ENCODE assay signal across 12 cellular contexts in the genomic region with DNA sequence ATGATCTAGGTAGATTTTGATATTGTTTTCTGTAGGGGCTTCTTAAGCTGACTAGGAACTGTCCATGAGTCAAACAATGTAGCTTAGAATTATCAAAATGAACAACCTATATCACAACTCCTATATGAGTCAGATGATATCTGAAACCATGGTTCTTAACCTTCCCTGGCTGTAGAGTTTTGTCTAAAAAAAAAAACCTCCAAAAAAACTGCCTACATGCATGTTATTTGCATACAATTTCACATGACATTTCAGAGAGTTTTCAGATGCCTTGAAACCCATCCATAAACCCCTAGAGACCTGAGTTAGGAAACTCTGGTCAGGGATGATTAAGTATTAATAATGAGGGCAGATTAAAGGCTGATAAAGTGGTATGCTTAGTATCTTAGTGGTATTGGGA.
DNase-seq lines count a peak whose midpoint lies in the region; ATAC-seq and TF ChIP-seq lines count a peak whose summit lies in the region.
"Had no signal": no experiment of that assay in that cellular context is flagged by ENCODE, and none has a peak within 500 bp of the region (broad histone marks: within the 10 kb centered on the region; RNA-seq: fewer than 3 reads in every experiment).

No MANE protein-coding gene starts in this region.

- no peak for DNase-seq in activated CD4-positive, CD25-positive, alpha-beta regulatory T cell (lab: John Stamatoyannopoulos, UW)
- DNase-seq in stimulated activated effector memory CD8-positive, alpha-beta T cell treated with anti-CD3 and anti-CD28 coated beads, Interleukin-12 subunit alpha, Interleukin-12 subunit beta, amount 100 ng/mL, for 72 hours (ENCODE audit: low spot score in 2 of 2) = no peak
- DNase-seq in neural progenitor cell (ENCODE audit: low spot score) (no peak), Right ventricle myocardium inferior (ENCODE audit: missing footprints) (no peak)
- DNase-seq: central memory CD4-positive, alpha-beta T cell; esophagus squamous epithelium; NCI-H1694 treated with DMSO at 0.1 percent for 48 hours had no signal

- no peaks in the 10 kb centered on the region for H4K20me1 ChIP-seq in neural progenitor cell (ENCODE audit: low read depth)

- H3K79me2 ChIP-seq in neural progenitor cell (ENCODE audit: low read depth) = no peaks in the 10 kb centered on the region

- H3K27me3 Mint-ChIP-seq in neural progenitor cell (ENCODE audit: insufficient read depth, low read depth) = peaks cover 2% of the 10 kb centered on the region

- no peak overlapping the region for H3K4me2 ChIP-seq in neural progenitor cell

- H3K9me3 ChIP-seq in neural progenitor cell (ENCODE audit: low read depth) = no peaks in the 10 kb centered on the region
- H3K9me3 ChIP-seq: esophagus squamous epithelium had no signal

- no peak overlapping the region for H3K27ac ChIP-seq in neural progenitor cell
- H3K27ac ChIP-seq: 22Rv1, esophagus squamous epithelium had no signal

- H3K36me3 ChIP-seq in neural progenitor cell = no peaks in the 10 kb centered on the region
- H3K36me3 ChIP-seq: esophagus squamous epithelium had no signal

- H3K4me1 ChIP-seq in neural progenitor cell = no peaks in the 10 kb centered on the region
- H3K4me1 ChIP-seq: esophagus squamous epithelium had no signal

- H3K4me3 ChIP-seq in neural progenitor cell = no peak overlapping the region
- H3K4me3 ChIP-seq: esophagus squamous epithelium had no signal

- H3K4me1 Mint-ChIP-seq in stimulated activated effector memory CD8-positive, alpha-beta T cell treated with anti-CD3 and anti-CD28 coated beads, Interleukin-12 subunit alpha, Interleukin-12 subunit beta, amount 100 ng/mL, for 72 hours = peaks cover 10% of the 10 kb centered on the region
- H3K4me1 Mint-ChIP-seq in neural progenitor cell = peaks cover 10% of the 10 kb centered on the region

- ATAC-seq in activated CD4-positive, CD25-positive, alpha-beta regulatory T cell treated with anti-CD3 and anti-CD28 coated beads, Interleukin-2, amount 50 U/mL, for 24 hours = peak; percentile 77 to 92
- ATAC-seq in GM21737 (IDR thresholded peaks at IDR 0.05; ENCODE audit: unreplicated experiment) (peak; percentile 71), HG03342 (IDR thresholded peaks at IDR 0.05; ENCODE audit: unreplicated experiment) (peak; percentile 79), GM21515 (IDR thresholded peaks at IDR 0.05; ENCODE audit: unreplicated experiment) (no peak), Right ventricle myocardium inferior (no peak)
- peak; percentile 94 for ATAC-seq in stimulated activated effector memory CD8-positive, alpha-beta T cell treated with anti-CD3 and anti-CD28 coated beads, Interleukin-12 subunit alpha, Interleukin-12 subunit beta, amount 100 ng/mL, for 72 hours

- no peak overlapping the region for H3K4me3 Mint-ChIP-seq in stimulated activated effector memory CD8-positive, alpha-beta T cell treated with anti-CD3 and anti-CD28 coated beads, Interleukin-12 subunit alpha, Interleukin-12 subunit beta, amount 100 ng/mL, for 72 hours
- H3K4me3 Mint-ChIP-seq in neural progenitor cell = no peak overlapping the region

- H3K36me3 Mint-ChIP-seq in stimulated activated effector memory CD8-positive, alpha-beta T cell treated with anti-CD3 and anti-CD28 coated beads, Interleukin-12 subunit alpha, Interleukin-12 subunit beta, amount 100 ng/mL, for 72 hours = no peaks in the 10 kb centered on the region
- no peaks in the 10 kb centered on the region for H3K36me3 Mint-ChIP-seq in neural progenitor cell

- H3K27me3 ChIP-seq in neural progenitor cell = no peaks in the 10 kb centered on the region
- H3K27me3 ChIP-seq: esophagus squamous epithelium had no signal

- H2AFZ ChIP-seq in neural progenitor cell (replicated peaks) = no peak overlapping the region

- TF ChIP-seq CTCF in neural progenitor cell (IDR thresholded peaks at IDR 0.05) = no peak

- no peaks in the 10 kb centered on the region for H3F3A ChIP-seq in neural progenitor cell (ENCODE audit: low read depth)

- H3K27ac Mint-ChIP-seq in stimulated activated effector memory CD8-positive, alpha-beta T cell treated with anti-CD3 and anti-CD28 coated beads, Interleukin-12 subunit alpha, Interleukin-12 subunit beta, amount 100 ng/mL, for 72 hours = no peak overlapping the region
- no peak overlapping the region for H3K27ac Mint-ChIP-seq in neural progenitor cell

- H3K9me3 Mint-ChIP-seq in stimulated activated effector memory CD8-positive, alpha-beta T cell treated with anti-CD3 and anti-CD28 coated beads, Interleukin-12 subunit alpha, Interleukin-12 subunit beta, amount 100 ng/mL, for 72 hours = no peaks in the 10 kb centered on the region
- H3K9me3 Mint-ChIP-seq in neural progenitor cell = peaks cover 3% of the 10 kb centered on the region

- intact Hi-C loops in Right ventricle myocardium inferior (cut with DNase I) = no loop called here

- no peak overlapping the region for H3K9ac ChIP-seq in neural progenitor cell

Comparison
In these comparisons a context has a peak if more than half of its experiments do, and no peak if none do; other contexts are left out.
1. ATAC-seq: peak in activated CD4-positive, CD25-positive, alpha-beta regulatory T cell treated with anti-CD3 and anti-CD28 coated beads, Interleukin-2, amount 50 U/mL, for 24 hours (2 of 2), GM21737 (single experiment), HG03342 (single experiment) and stimulated activated effector memory CD8-positive, alpha-beta T cell treated with anti-CD3 and anti-CD28 coated beads, Interleukin-12 subunit alpha, Interleukin-12 subunit beta, amount 100 ng/mL, for 72 hours (single experiment); none in GM21515 (single experiment) and Right ventricle myocardium inferior (single experiment).